Comparison of ENCODE assay signal across 8 cellular contexts in the genomic region with DNA sequence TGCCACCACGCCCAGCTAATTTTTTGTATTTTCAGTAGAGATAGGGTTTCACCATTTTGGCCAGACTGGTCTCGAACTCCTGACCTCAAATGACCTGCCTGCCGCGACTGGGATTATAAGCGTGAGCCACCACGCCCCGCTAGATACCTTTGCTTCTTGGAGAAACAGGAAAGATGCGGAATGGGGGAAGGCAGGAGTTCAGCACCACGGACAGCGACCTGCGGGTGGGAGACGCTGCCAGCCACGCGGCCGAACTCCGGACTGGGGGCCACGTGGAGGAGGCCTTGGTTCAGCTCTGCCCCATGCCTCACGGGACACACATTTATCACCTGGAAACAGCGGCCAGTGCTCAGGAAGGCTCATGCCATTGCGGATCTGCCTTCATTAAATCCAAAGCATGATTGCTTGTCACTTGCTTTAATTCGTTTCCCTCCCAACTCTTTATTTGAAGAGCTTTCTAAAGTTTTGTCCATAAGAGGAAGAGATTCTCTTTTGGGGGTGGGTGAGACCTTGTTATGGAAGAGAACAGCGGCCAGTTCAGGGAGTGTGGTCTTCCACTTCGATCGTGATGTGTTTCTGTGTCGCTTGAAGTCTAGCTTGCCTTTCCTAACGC.
DNase-seq lines count a peak whose midpoint lies in the region; ATAC-seq and TF ChIP-seq lines count a peak whose summit lies in the region.

No MANE protein-coding gene starts in this region.

- DNase-seq in Right ventricle myocardium superior (peak; percentile 70), Right ventricle myocardium inferior (ENCODE audit: missing footprints) (no peak), glomerular visceral epithelial cell (ENCODE audit: extremely low spot score) (peak; percentile 49), retinal pigment epithelial cell (ENCODE audit: low read depth) (peak; percentile 3), NAMALWA (ENCODE audit: low spot score) (no peak), NCI-H2196 (lab: John Stamatoyannopoulos, UW; ENCODE audit: unreplicated experiment) (no peak)
- DNase-seq in activated CD8-positive, alpha-beta memory T cell treated with anti-CD3 and anti-CD28 coated beads, Interleukin-2, amount 50 U/mL, for 4 hours, result peak; percentile 28

- TF ChIP-seq CTCF in retinal pigment epithelial cell (conservative IDR thresholded peaks at IDR 0.05; ENCODE audit: low read depth, low read length), result no peak

- ATAC-seq in Right ventricle myocardium superior (ENCODE audit: poor library complexity), result peak; percentile 59
- ATAC-seq in Right ventricle myocardium inferior, result no peak
- no peak for ATAC-seq in GM18868 (IDR thresholded peaks at IDR 0.05; ENCODE audit: unreplicated experiment)

- H3K4me3 ChIP-seq in retinal pigment epithelial cell (ENCODE audit: low read length), result no peak overlapping the region

- intact Hi-C loops in Right ventricle myocardium superior (cut with DNase I), result no loop called here
- intact Hi-C loops in Right ventricle myocardium inferior (cut with DNase I), result no loop called here

Comparison
In these comparisons a context has a peak if more than half of its experiments do, and no peak if none do; other contexts are left out.
1. DNase-seq: peak in Right ventricle myocardium superior (single experiment), activated CD8-positive, alpha-beta memory T cell treated with anti-CD3 and anti-CD28 coated beads, Interleukin-2, amount 50 U/mL, for 4 hours (single experiment), glomerular visceral epithelial cell (single experiment) and retinal pigment epithelial cell (single experiment); none in Right ventricle myocardium inferior (single experiment), NAMALWA (single experiment) and NCI-H2196 (single experiment).